8 cellular contexts compared by ENCODE assay signal in genomic region chr9:13568851-13569618, GRCh38.
A peak's percentile ranks its signal among the peaks of the same experiment; 100 is the strongest.
DNase-seq lines count a peak whose midpoint lies in the region; ATAC-seq and TF ChIP-seq lines count a peak whose summit lies in the region.

No MANE protein-coding gene starts in this region.

- H3K4me1 ChIP-seq in Peyer's patch: no peaks in the 10 kb centered on the region
- H3K4me1 ChIP-seq in left ventricle myocardium inferior: peaks cover 49% of the 10 kb centered on the region
- H3K4me1 ChIP-seq in CD8-positive, alpha-beta T cell (ENCODE audit: insufficient read depth, low read length): no peaks in the 10 kb centered on the region

- no peaks in the 10 kb centered on the region for H3K36me3 ChIP-seq in Peyer's patch
- H3K36me3 ChIP-seq in left ventricle myocardium inferior: no peaks in the 10 kb centered on the region
- H3K36me3 ChIP-seq in CD8-positive, alpha-beta T cell (ENCODE audit: insufficient read depth, low read length): no peaks in the 10 kb centered on the region

- no peak for ATAC-seq in CD8-positive, alpha-beta T cell
- no peak for ATAC-seq in HG02981 (IDR thresholded peaks at IDR 0.05; ENCODE audit: unreplicated experiment)
- no peak for ATAC-seq in GM21423 (IDR thresholded peaks at IDR 0.05; ENCODE audit: unreplicated experiment)

- TF ChIP-seq CTCF in HFFc6 (IDR thresholded peaks at IDR 0.05) (no peak), Peyer's patch (IDR thresholded peaks at IDR 0.05) (no peak), left ventricle myocardium inferior (IDR thresholded peaks at IDR 0.05; ENCODE audit: borderline replicate concordance) (no peak)
- no peak for TF ChIP-seq CTCF in CD8-positive, alpha-beta T cell (IDR thresholded peaks at IDR 0.05)

- POLR2A ChIA-PET in CD8-positive, alpha-beta T cell (lab: Charles Lee): no interaction called here

- no peaks in the 10 kb centered on the region for H3K36me3 Mint-ChIP-seq in HFFc6 (ENCODE audit: low read depth)
- H3K36me3 Mint-ChIP-seq in CD8-positive, alpha-beta T cell: no peaks in the 10 kb centered on the region

- intact Hi-C loops in left ventricle myocardium inferior (cut with micrococcal nuclease): no loop called here
- intact Hi-C loops in CD8-positive, alpha-beta T cell (cut with DNase I, micrococcal nuclease): no loop called here

- DNase-seq in HFFc6 (no peak), Peyer's patch (no peak), left ventricle myocardium inferior (peak; percentile 17), retina (peak; percentile 76), SW 1271 (lab: John Stamatoyannopoulos, UW) (no peak)
- DNase-seq in CD8-positive, alpha-beta T cell: no peak

- peaks cover 14% of the 10 kb centered on the region; the same call in 1 of the 2 replicates for H3K4me1 Mint-ChIP-seq in HFFc6 (ENCODE audit: low read depth)
- H3K4me1 Mint-ChIP-seq in CD8-positive, alpha-beta T cell (ENCODE audit: low read depth): no peaks in the 10 kb centered on the region

- CTCF ChIA-PET in CD8-positive, alpha-beta T cell (lab: Charles Lee): no interaction called here

- H3K4me3 ChIP-seq in Peyer's patch (peak overlapping the region in 3 of 4 donors; percentile 7 to 25 (median 17)), left ventricle myocardium inferior (peak overlapping the region; percentile 53)
- H3K4me3 ChIP-seq in CD8-positive, alpha-beta T cell (ENCODE audit: low read depth, low read length): no peak overlapping the region

- no peaks in the 10 kb centered on the region for H3K9me3 Mint-ChIP-seq in HFFc6
- H3K9me3 Mint-ChIP-seq in CD8-positive, alpha-beta T cell: peaks cover 6% of the 10 kb centered on the region

- H3K27me3 ChIP-seq in Peyer's patch (no peaks in the 10 kb centered on the region), left ventricle myocardium inferior (ENCODE audit: low read depth) (no peaks in the 10 kb centered on the region)
- H3K27me3 ChIP-seq in CD8-positive, alpha-beta T cell (ENCODE audit: insufficient read depth, low read length): no peaks in the 10 kb centered on the region

- TF ChIP-seq POLR2A in Peyer's patch (IDR thresholded peaks at IDR 0.05): no peak

- H3K27ac ChIP-seq in Peyer's patch: peak overlapping the region in 3 of 4 donors; percentile 13 to 63 (median 47)
- peak overlapping the region; percentile 92 for H3K27ac ChIP-seq in left ventricle myocardium inferior (replicated peaks)
- no peak overlapping the region for H3K27ac ChIP-seq in CD8-positive, alpha-beta T cell (ENCODE audit: low read depth, low read length)

- H3K27ac Mint-ChIP-seq in HFFc6: no peak overlapping the region
- no peak overlapping the region for H3K27ac Mint-ChIP-seq in CD8-positive, alpha-beta T cell

- H3K9me3 ChIP-seq in Peyer's patch (no peaks in the 10 kb centered on the region), left ventricle myocardium inferior (replicated peaks) (no peaks in the 10 kb centered on the region)
- H3K9me3 ChIP-seq in CD8-positive, alpha-beta T cell (ENCODE audit: low read length): no peaks in the 10 kb centered on the region

- peak overlapping the region; percentile 78; the same call in 1 of the 2 replicates for H3K4me3 Mint-ChIP-seq in HFFc6
- no peak overlapping the region for H3K4me3 Mint-ChIP-seq in CD8-positive, alpha-beta T cell

- peaks cover 6% of the 10 kb centered on the region for H3K27me3 Mint-ChIP-seq in HFFc6 (ENCODE audit: insufficient read depth)
- no peaks in the 10 kb centered on the region for H3K27me3 Mint-ChIP-seq in CD8-positive, alpha-beta T cell (ENCODE audit: low read depth)

Comparison
In these comparisons a context has a peak if more than half of its experiments do, and no peak if none do; other contexts are left out.
1. DNase-seq: peak in left ventricle myocardium inferior (single experiment) and retina (single experiment); none in HFFc6 (single experiment), Peyer's patch (0 of 3), SW 1271 (0 of 2) and CD8-positive, alpha-beta T cell (0 of 7).